Comparison of ENCODE assay signal across 1 cellular context in genomic region chr15:55708720-55709119, GRCh38.
A peak's percentile ranks its signal among the peaks of the same experiment; 100 is the strongest.
TF ChIP-seq lines count a peak whose summit lies in the region.

No MANE protein-coding gene starts in this region.

TF ChIP-seq in HepG2, 621 proteins besides CTCF, POLR2A, EP300 and RAD21 (continued from another document):
- TF ChIP-seq CCDC6 (CRISPR knock-in tag; IDR thresholded peaks at IDR 0.05) (no peak), ZSCAN30 (CRISPR knock-in tag; IDR thresholded peaks at IDR 0.05) (no peak), SPEN (CRISPR knock-in tag; IDR thresholded peaks at IDR 0.05; ENCODE audit: low read depth) (no peak), MBD4 (IDR thresholded peaks at IDR 0.05; ENCODE audit: borderline replicate concordance, low read length) (no peak), ZMYM4 (CRISPR knock-in tag; IDR thresholded peaks at IDR 0.05) (0 out of 2 replicates have a peak, but pooled peaks have one; percentile 15), PAX8 (CRISPR knock-in tag; IDR thresholded peaks at IDR 0.05; ENCODE audit: borderline replicate concordance) (no peak), SMAD1 (CRISPR knock-in tag; IDR thresholded peaks at IDR 0.05; ENCODE audit: borderline replicate concordance, low read depth) (no peak), CENPT (CRISPR knock-in tag; IDR thresholded peaks at IDR 0.05; ENCODE audit: low read depth) (no peak), ATM (IDR thresholded peaks at IDR 0.05; ENCODE audit: borderline replicate concordance) (no peak), GATA4 (IDR thresholded peaks at IDR 0.05; ENCODE audit: borderline replicate concordance, low read depth) (no peak), FLYWCH1 (CRISPR knock-in tag; IDR thresholded peaks at IDR 0.05) (no peak), GPBP1L1 (CRISPR knock-in tag; IDR thresholded peaks at IDR 0.05) (no peak), REL (CRISPR knock-in tag; conservative IDR thresholded peaks at IDR 0.05) (no peak), ZNF530 (CRISPR knock-in tag; IDR thresholded peaks at IDR 0.05; ENCODE audit: low read depth) (no peak), NR2F1 (CRISPR knock-in tag; IDR thresholded peaks at IDR 0.05) (peak in 1 of 2 experiments; percentile 66; a peak in 2 of 4 replicates), HNRNPUL1 (IDR thresholded peaks at IDR 0.05; ENCODE audit: low read depth, low read length) (no peak), HNF4A (CRISPR knock-in tag; IDR thresholded peaks at IDR 0.05) (peak; percentile 26; the same call in 1 of the 2 replicates), ARNT (IDR thresholded peaks at IDR 0.05) (no peak), HNRNPH1 (optimal IDR thresholded peaks at IDR 0.05; ENCODE audit: low read depth, low read length) (no peak), POGZ (CRISPR knock-in tag; IDR thresholded peaks at IDR 0.05) (peak; percentile 46; the same call in 1 of the 2 replicates), NR2F6 (IDR thresholded peaks at IDR 0.05) (peak; percentile 52), NR2F6 (CRISPR knock-in tag; IDR thresholded peaks at IDR 0.05) (peak; percentile 69), FOSL2 (CRISPR knock-in tag; IDR thresholded peaks at IDR 0.05) (peak; percentile 77), TBL1XR1 (IDR thresholded peaks at IDR 0.05; ENCODE audit: borderline replicate concordance, low read length, partially characterized antibody) (no peak), RARA (CRISPR knock-in tag; IDR thresholded peaks at IDR 0.05) (peak; percentile 77), ZNF616 (CRISPR knock-in tag; IDR thresholded peaks at IDR 0.05; ENCODE audit: low read depth) (no peak), RFX5 (IDR thresholded peaks at IDR 0.05; ENCODE audit: low read depth, low read length) (no peak), ZNF773 (CRISPR knock-in tag; IDR thresholded peaks at IDR 0.05; ENCODE audit: borderline replicate concordance) (no peak), BCL3 (CRISPR knock-in tag; IDR thresholded peaks at IDR 0.05) (no peak), NKX3-1 (CRISPR knock-in tag; IDR thresholded peaks at IDR 0.05) (no peak), GTF3A (CRISPR knock-in tag; conservative IDR thresholded peaks at IDR 0.05) (no peak), CERS6 (CRISPR knock-in tag; IDR thresholded peaks at IDR 0.05) (no peak), ZNF678 (CRISPR knock-in tag; IDR thresholded peaks at IDR 0.05) (no peak), HMGXB3 (CRISPR knock-in tag; IDR thresholded peaks at IDR 0.05; ENCODE audit: borderline replicate concordance) (no peak), PRPF4 (IDR thresholded peaks at IDR 0.05; ENCODE audit: low read depth, low read length, poor library complexity, severe bottlenecking) (no peak), PTBP1 (IDR thresholded peaks at IDR 0.05; ENCODE audit: low read depth, low read length, poor library complexity, severe bottlenecking) (no peak), CAMTA2 (CRISPR knock-in tag; IDR thresholded peaks at IDR 0.05; ENCODE audit: borderline replicate concordance) (no peak), FIP1L1 (IDR thresholded peaks at IDR 0.05; ENCODE audit: borderline replicate concordance, insufficient read depth, low read depth, low read length) (no peak), REPIN1 (CRISPR knock-in tag; IDR thresholded peaks at IDR 0.05; ENCODE audit: borderline replicate concordance, low read depth) (no peak), ZFP41 (CRISPR knock-in tag; IDR thresholded peaks at IDR 0.05; ENCODE audit: borderline replicate concordance) (no peak), ZNF549 (CRISPR knock-in tag; IDR thresholded peaks at IDR 0.05) (no peak), ZNF746 (CRISPR knock-in tag; IDR thresholded peaks at IDR 0.05) (no peak), ZNF20 (CRISPR knock-in tag; IDR thresholded peaks at IDR 0.05) (no peak), GMEB2 (CRISPR knock-in tag; IDR thresholded peaks at IDR 0.05; ENCODE audit: low read depth) (no peak), SP2 (CRISPR knock-in tag; IDR thresholded peaks at IDR 0.05) (no peak)
- TF ChIP-seq, protein P1, sequence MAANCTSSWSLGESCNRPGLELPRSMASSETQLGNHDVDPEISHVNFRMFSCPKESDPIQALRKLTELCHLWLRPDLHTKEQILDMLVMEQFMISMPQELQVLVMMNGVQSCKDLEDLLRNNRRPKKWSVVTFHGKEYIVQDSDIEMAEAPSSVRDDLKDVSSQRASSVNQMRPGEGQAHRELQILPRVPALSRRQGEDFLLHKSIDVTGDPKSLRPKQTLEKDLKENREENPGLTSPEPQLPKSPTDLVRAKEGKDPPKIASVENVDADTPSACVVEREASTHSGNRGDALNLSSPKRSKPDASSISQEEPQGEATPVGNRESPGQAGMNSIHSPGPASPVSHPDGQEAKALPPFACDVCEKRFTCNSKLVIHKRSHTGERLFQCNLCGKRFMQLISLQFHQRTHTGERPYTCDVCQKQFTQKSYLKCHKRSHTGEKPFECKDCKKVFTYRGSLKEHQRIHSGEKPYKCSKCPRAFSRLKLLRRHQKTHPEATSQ (CRISPR knock-in tag; IDR thresholded peaks at IDR 0.05; ENCODE audit: borderline replicate concordance): no peak
- TF ChIP-seq, protein P2, sequence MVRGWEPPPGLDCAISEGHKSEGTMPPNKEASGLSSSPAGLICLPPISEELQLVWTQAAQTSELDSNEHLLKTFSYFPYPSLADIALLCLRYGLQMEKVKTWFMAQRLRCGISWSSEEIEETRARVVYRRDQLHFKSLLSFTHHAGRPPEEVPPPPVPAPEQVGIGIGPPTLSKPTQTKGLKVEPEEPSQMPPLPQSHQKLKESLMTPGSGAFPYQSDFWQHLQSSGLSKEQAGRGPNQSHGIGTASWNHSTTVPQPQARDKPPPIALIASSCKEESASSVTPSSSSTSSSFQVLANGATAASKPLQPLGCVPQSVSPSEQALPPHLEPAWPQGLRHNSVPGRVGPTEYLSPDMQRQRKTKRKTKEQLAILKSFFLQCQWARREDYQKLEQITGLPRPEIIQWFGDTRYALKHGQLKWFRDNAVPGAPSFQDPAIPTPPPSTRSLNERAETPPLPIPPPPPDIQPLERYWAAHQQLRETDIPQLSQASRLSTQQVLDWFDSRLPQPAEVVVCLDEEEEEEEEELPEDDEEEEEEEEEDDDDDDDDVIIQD (CRISPR knock-in tag; IDR thresholded peaks at IDR 0.05; ENCODE audit: low read depth): peak; percentile 76; the same call in 1 of the 2 replicates
- TF ChIP-seq, protein P3, sequence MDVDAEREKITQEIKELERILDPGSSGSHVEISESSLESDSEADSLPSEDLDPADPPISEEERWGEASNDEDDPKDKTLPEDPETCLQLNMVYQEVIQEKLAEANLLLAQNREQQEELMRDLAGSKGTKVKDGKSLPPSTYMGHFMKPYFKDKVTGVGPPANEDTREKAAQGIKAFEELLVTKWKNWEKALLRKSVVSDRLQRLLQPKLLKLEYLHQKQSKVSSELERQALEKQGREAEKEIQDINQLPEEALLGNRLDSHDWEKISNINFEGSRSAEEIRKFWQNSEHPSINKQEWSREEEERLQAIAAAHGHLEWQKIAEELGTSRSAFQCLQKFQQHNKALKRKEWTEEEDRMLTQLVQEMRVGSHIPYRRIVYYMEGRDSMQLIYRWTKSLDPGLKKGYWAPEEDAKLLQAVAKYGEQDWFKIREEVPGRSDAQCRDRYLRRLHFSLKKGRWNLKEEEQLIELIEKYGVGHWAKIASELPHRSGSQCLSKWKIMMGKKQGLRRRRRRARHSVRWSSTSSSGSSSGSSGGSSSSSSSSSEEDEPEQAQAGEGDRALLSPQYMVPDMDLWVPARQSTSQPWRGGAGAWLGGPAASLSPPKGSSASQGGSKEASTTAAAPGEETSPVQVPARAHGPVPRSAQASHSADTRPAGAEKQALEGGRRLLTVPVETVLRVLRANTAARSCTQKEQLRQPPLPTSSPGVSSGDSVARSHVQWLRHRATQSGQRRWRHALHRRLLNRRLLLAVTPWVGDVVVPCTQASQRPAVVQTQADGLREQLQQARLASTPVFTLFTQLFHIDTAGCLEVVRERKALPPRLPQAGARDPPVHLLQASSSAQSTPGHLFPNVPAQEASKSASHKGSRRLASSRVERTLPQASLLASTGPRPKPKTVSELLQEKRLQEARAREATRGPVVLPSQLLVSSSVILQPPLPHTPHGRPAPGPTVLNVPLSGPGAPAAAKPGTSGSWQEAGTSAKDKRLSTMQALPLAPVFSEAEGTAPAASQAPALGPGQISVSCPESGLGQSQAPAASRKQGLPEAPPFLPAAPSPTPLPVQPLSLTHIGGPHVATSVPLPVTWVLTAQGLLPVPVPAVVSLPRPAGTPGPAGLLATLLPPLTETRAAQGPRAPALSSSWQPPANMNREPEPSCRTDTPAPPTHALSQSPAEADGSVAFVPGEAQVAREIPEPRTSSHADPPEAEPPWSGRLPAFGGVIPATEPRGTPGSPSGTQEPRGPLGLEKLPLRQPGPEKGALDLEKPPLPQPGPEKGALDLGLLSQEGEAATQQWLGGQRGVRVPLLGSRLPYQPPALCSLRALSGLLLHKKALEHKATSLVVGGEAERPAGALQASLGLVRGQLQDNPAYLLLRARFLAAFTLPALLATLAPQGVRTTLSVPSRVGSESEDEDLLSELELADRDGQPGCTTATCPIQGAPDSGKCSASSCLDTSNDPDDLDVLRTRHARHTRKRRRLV (CRISPR knock-in tag; IDR thresholded peaks at IDR 0.05): no peak
TF ChIP-seq in HepG2: peak in this region for 8.
